1 cellular context compared by ENCODE assay signal in the genomic region with DNA sequence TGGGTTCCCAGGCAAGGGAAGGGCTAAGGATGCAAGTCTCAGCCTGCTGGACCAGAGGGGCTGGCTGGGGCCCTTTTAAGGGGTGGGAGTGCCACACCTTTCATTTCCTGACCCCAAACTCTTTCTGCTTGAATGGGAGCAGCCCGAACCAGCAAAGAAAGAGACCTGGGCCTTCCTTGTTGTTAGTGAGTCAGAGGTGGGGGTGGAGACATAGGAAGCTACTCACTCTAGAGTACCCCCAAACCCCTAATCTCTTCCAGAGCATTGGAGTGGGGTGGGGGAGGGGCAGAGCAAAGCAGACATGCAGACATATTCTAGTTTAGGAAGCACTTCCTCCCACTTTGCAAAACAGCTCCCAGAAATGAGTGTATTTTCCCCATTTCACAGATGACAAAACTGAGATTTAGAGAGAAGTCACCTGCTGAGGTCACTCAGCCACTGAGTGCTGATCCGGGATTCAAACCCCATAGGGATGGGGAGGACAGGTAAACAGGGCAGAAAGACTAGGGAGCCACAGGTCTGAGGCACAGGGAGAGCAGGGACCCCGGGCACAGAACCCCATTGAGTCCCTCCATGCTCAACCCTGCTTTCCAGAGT.
TF ChIP-seq lines count a peak whose summit lies in the region.

No MANE protein-coding gene starts in this region.

TF ChIP-seq in K562, 482 proteins besides CTCF, POLR2A, EP300 and RAD21:
- no peak for TF ChIP-seq GTF2E2 (tag; IDR thresholded peaks at IDR 0.05)
- TF ChIP-seq CAMTA2 (CRISPR knock-in tag; conservative IDR thresholded peaks at IDR 0.05) = no peak
- TF ChIP-seq LARP7 (IDR thresholded peaks at IDR 0.05) = no peak
- TF ChIP-seq, protein P1, sequence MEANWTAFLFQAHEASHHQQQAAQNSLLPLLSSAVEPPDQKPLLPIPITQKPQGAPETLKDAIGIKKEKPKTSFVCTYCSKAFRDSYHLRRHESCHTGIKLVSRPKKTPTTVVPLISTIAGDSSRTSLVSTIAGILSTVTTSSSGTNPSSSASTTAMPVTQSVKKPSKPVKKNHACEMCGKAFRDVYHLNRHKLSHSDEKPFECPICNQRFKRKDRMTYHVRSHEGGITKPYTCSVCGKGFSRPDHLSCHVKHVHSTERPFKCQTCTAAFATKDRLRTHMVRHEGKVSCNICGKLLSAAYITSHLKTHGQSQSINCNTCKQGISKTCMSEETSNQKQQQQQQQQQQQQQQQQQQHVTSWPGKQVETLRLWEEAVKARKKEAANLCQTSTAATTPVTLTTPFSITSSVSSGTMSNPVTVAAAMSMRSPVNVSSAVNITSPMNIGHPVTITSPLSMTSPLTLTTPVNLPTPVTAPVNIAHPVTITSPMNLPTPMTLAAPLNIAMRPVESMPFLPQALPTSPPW (CRISPR knock-in tag; IDR thresholded peaks at IDR 0.05) = no peak
- no peak for TF ChIP-seq ZNF79 (CRISPR knock-in tag; IDR thresholded peaks at IDR 0.05; ENCODE audit: low read depth)
- peak; percentile 45; the same call in 1 of the 2 replicates for TF ChIP-seq BCOR (IDR thresholded peaks at IDR 0.05)
- TF ChIP-seq, protein P2, sequence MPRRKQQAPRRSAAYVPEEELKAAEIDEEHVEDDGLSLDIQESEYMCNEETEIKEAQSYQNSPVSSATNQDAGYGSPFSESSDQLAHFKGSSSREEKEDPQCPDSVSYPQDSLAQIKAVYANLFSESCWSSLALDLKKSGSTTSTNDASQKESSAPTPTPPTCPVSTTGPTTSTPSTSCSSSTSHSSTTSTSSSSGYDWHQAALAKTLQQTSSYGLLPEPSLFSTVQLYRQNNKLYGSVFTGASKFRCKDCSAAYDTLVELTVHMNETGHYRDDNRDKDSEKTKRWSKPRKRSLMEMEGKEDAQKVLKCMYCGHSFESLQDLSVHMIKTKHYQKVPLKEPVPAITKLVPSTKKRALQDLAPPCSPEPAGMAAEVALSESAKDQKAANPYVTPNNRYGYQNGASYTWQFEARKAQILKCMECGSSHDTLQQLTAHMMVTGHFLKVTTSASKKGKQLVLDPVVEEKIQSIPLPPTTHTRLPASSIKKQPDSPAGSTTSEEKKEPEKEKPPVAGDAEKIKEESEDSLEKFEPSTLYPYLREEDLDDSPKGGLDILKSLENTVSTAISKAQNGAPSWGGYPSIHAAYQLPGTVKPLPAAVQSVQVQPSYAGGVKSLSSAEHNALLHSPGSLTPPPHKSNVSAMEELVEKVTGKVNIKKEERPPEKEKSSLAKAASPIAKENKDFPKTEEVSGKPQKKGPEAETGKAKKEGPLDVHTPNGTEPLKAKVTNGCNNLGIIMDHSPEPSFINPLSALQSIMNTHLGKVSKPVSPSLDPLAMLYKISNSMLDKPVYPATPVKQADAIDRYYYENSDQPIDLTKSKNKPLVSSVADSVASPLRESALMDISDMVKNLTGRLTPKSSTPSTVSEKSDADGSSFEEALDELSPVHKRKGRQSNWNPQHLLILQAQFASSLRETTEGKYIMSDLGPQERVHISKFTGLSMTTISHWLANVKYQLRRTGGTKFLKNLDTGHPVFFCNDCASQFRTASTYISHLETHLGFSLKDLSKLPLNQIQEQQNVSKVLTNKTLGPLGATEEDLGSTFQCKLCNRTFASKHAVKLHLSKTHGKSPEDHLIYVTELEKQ (CRISPR knock-in tag; IDR thresholded peaks at IDR 0.05) = no peak
- TF ChIP-seq BRD9 (IDR thresholded peaks at IDR 0.05; ENCODE audit: low read depth, partially characterized antibody) = no peak
- TF ChIP-seq, protein P3, sequence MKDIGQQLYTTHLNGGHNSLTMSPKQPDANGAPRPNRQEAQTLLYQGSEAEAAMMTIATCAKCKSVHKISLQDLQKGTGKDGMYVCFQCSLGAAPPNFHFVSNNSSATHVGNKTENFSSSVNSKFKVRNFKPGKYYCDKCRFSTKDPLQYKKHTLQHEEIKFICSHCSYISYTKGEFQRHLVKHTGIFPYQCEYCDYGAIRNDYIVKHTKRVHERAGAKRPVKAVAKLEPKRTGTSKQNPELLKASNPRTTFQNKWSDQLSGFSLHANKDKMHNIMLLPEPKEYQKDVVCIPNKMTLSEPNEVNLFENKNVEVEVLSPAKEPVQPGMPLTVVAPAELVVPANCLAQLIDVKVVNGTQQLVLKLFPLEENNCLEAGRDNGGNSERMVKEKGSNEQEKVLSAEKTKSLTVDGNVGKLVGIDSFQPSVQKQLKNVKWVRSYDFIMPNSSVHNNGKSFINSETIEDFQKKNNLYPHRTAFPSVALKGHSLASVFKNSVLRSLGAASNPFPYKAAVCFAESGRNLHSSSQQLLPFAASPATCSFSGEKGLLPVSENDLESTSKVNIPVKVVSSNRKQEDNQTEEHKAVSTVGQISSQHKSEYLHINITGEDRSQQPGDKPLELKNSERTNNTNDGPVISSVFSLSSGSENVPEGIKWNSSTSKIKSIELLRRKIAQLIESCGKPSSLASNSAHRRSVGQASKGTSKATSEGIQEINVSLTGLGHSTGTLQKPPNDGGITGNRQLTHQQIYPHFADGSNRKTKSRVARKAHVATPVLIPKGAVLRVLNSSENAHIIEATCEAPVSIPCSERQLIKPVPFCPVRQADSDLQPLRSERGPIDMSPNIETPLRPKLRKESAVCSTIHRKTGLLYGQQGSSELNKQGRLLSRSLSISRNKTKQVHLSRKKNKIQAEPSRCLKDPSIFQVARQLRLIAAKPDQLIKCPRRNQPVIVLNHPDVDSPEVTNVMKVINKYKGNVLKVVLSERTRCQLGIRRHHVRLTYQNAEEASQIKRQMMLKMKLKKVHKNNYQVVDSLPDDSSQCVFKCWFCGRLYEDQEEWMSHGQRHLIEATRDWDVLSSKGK (CRISPR knock-in tag; IDR thresholded peaks at IDR 0.05) = no peak
- TF ChIP-seq MCM5 (IDR thresholded peaks at IDR 0.05; ENCODE audit: low read depth) = no peak
- no peak for TF ChIP-seq ZNF586 (CRISPR knock-in tag; conservative IDR thresholded peaks at IDR 0.05)
- peak; percentile 51; the same call in 1 of the 2 replicates for TF ChIP-seq FOSL1 (tag; conservative IDR thresholded peaks at IDR 0.05)
- no peak for TF ChIP-seq LCOR (CRISPR knock-in tag; IDR thresholded peaks at IDR 0.05)
- TF ChIP-seq RBM25 (IDR thresholded peaks at IDR 0.05; ENCODE audit: low read depth, low read length, severe bottlenecking) = peak; percentile 68
- no peak for TF ChIP-seq ZNF24 (IDR thresholded peaks at IDR 0.05)
- TF ChIP-seq CEBPG (CRISPR knock-in tag; IDR thresholded peaks at IDR 0.05) = no peak
- no peak for TF ChIP-seq CEBPG (tag; conservative IDR thresholded peaks at IDR 0.05 in 1 of 2, IDR thresholded peaks at IDR 0.05 in 1 of 2)
- TF ChIP-seq, protein P4, sequence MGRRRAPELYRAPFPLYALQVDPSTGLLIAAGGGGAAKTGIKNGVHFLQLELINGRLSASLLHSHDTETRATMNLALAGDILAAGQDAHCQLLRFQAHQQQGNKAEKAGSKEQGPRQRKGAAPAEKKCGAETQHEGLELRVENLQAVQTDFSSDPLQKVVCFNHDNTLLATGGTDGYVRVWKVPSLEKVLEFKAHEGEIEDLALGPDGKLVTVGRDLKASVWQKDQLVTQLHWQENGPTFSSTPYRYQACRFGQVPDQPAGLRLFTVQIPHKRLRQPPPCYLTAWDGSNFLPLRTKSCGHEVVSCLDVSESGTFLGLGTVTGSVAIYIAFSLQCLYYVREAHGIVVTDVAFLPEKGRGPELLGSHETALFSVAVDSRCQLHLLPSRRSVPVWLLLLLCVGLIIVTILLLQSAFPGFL (CRISPR knock-in tag; IDR thresholded peaks at IDR 0.05) = no peak
- no peak for TF ChIP-seq MEF2A (IDR thresholded peaks at IDR 0.05; ENCODE audit: control insufficient read depth, low read depth, low read length)
- TF ChIP-seq KLF10 (CRISPR knock-in tag; IDR thresholded peaks at IDR 0.05) = no peak
- peak; percentile 36 to 61; a peak in 2 of 4 replicates for TF ChIP-seq KDM1A (IDR thresholded peaks at IDR 0.05)
- TF ChIP-seq, protein P5, sequence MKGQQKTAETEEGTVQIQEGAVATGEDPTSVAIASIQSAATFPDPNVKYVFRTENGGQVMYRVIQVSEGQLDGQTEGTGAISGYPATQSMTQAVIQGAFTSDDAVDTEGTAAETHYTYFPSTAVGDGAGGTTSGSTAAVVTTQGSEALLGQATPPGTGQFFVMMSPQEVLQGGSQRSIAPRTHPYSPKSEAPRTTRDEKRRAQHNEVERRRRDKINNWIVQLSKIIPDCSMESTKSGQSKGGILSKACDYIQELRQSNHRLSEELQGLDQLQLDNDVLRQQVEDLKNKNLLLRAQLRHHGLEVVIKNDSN (CRISPR knock-in tag; IDR thresholded peaks at IDR 0.05) = no peak
- TF ChIP-seq CREBBP (IDR thresholded peaks at IDR 0.05; ENCODE audit: low read depth, low read length) = no peak
- no peak for TF ChIP-seq IFI16 (CRISPR knock-in tag; IDR thresholded peaks at IDR 0.05)
- 0 out of 2 replicates have a peak, but pooled peaks have one; percentile 20 for TF ChIP-seq SPI1 (IDR thresholded peaks at IDR 0.05; ENCODE audit: borderline replicate concordance, low read depth, low read length)
- no peak for TF ChIP-seq TGIF2 (CRISPR knock-in tag; IDR thresholded peaks at IDR 0.05)
- TF ChIP-seq, protein P6, sequence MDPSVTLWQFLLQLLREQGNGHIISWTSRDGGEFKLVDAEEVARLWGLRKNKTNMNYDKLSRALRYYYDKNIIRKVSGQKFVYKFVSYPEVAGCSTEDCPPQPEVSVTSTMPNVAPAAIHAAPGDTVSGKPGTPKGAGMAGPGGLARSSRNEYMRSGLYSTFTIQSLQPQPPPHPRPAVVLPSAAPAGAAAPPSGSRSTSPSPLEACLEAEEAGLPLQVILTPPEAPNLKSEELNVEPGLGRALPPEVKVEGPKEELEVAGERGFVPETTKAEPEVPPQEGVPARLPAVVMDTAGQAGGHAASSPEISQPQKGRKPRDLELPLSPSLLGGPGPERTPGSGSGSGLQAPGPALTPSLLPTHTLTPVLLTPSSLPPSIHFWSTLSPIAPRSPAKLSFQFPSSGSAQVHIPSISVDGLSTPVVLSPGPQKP (CRISPR knock-in tag; IDR thresholded peaks at IDR 0.05) = no peak
- no peak for TF ChIP-seq BRF1 (IDR thresholded peaks at IDR 0.05; ENCODE audit: borderline replicate concordance, extremely low read depth, insufficient read length)
- TF ChIP-seq ESRRA (IDR thresholded peaks at IDR 0.05; ENCODE audit: borderline replicate concordance, low read depth) = 0 out of 2 replicates have a peak, but pooled peaks have one; percentile 14
- 0 out of 2 replicates have a peak, but pooled peaks have one; percentile 17 for TF ChIP-seq EGR1 (conservative IDR thresholded peaks at IDR 0.05)
- no peak for TF ChIP-seq CBX8 (IDR thresholded peaks at IDR 0.05; ENCODE audit: borderline replicate concordance, extremely low read depth, low read depth, low read length, poor library complexity, severe bottlenecking)
